In the genomic region with DNA sequence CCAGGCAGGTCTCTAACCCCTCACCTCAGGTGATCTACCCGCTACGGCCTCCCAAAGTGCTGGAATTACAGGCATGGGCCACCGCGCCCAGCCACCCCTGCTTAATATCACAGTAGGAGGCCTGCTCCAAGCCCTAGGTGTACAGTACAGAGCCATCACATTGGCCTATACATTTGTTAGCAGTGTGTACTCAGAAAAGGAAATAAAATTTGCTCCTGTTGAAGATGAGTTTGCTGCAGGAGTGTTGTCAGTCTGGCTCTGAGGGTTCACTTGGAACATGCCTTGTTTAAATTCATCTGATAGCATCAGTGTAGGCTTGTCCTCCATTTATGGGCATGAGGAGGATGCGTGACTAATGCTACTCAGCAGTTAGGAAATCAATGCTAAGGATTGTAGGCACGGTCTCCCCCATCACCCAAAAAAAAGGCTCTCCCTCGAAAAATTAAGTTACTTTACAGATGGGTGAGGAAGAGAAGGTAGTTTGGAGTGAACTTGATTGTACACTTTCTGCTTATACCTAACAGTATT, we compare ENCODE assay signal across 12 cellular contexts. TPM values are rescaled to one million over a fixed set of nuclear protein-coding genes. Genes with fewer than 3 reads are reported as not detected.
DNase-seq lines count a peak whose midpoint lies in the region; ATAC-seq, FAIRE-seq and TF ChIP-seq lines count a peak whose summit lies in the region.
"Had no signal": no experiment of that assay in that cellular context is flagged by ENCODE, and none has a peak within 500 bp of the region (broad histone marks: within the 10 kb centered on the region; RNA-seq: fewer than 3 reads in every experiment).

No MANE protein-coding gene starts in this region.

- H2BK12ac ChIP-seq in mesenchymal stem cell (ENCODE audit: low read length in 2 of 2), result peak overlapping the region; percentile 75 to 94

- peak overlapping the region in 1 of 2 experiments; percentile 76 for H3K14ac ChIP-seq in mesenchymal stem cell (ENCODE audit: low read length in 2 of 2)

- H2BK5ac ChIP-seq in mesenchymal stem cell (ENCODE audit: low read depth, low read length, poor library complexity, severe bottlenecking), result peak overlapping the region; percentile 53

- H3K18ac ChIP-seq in mesenchymal stem cell (ENCODE audit: low read depth in 1 of 2, low read length in 2 of 2), result peak overlapping the region; percentile 16 to 92

- peak overlapping the region; percentile 57 for H2AK5ac ChIP-seq in mesenchymal stem cell (ENCODE audit: low read length, severe bottlenecking)

- TF ChIP-seq EP300 in K562 (IDR thresholded peaks at IDR 0.05; ENCODE audit: low read length), result no peak

- H3K9me3 ChIP-seq in K562 (replicated peaks; ENCODE audit: control insufficient read depth, insufficient read depth, low read depth, low read length) (no peaks in the 10 kb centered on the region), mesenchymal stem cell (ENCODE audit: control insufficient read depth, low read length) (no peaks in the 10 kb centered on the region)
- H3K9me3 ChIP-seq: BLaER1 had no signal

- H3K4me3 ChIP-seq in K562, result no peak overlapping the region
- H3K4me3 ChIP-seq in mesenchymal stem cell (ENCODE audit: insufficient read depth in 1 of 2, low read depth in 1 of 2, low read length in 2 of 2), result peak overlapping the region in 1 of 2 experiments; percentile 15
- H3K4me3 ChIP-seq: BLaER1 had no signal

- intact Hi-C loops in K562 (cut with micrococcal nuclease), result loop anchor here (10.0 kb wide), 2 partner anchors 187 to 317 kb away; no protein-coding TSS in a partner anchor

- H4K8ac ChIP-seq in mesenchymal stem cell (ENCODE audit: low read length), result no peak overlapping the region

- H4K91ac ChIP-seq in mesenchymal stem cell (ENCODE audit: low read length), result no peak overlapping the region

- peak overlapping the region; percentile 60 for H2BK15ac ChIP-seq in mesenchymal stem cell (ENCODE audit: low read depth, poor library complexity, severe bottlenecking)

- H3K79me1 ChIP-seq in mesenchymal stem cell (replicated peaks; ENCODE audit: low read length, poor library complexity, severe bottlenecking), result no peaks in the 10 kb centered on the region

- peaks cover 24 to 37% of the 10 kb centered on the region in 2 experiments for H3K27me3 ChIP-seq in K562 (ENCODE audit: control insufficient read depth in 2 of 2, insufficient read depth in 2 of 2, low read length in 2 of 2)
- no peaks in the 10 kb centered on the region for H3K27me3 ChIP-seq in mesenchymal stem cell (ENCODE audit: control insufficient read depth in 1 of 2, insufficient read depth in 1 of 2, low read length in 2 of 2)

- 2% methylated on average over 7 of the region's 7 CpGs for WGBS in K562 (ENCODE audit: insufficient coverage, low coverage, missing lambda C conversion rate)
- 58% methylated on average over 6 of the region's 7 CpGs for WGBS in mesenchymal stem cell

- no peak for TF ChIP-seq CTCF in K562 (IDR thresholded peaks at IDR 0.05 in 2 of 3, conservative IDR thresholded peaks at IDR 0.05 in 1 of 3; ENCODE audit: insufficient read depth in 2 of 3, low read depth in 1 of 3, low read length in 3 of 3)

- H4K20me1 ChIP-seq in K562 (replicated peaks; ENCODE audit: control insufficient read depth, insufficient read depth, low read length), result no peaks in the 10 kb centered on the region
- H4K20me1 ChIP-seq: BLaER1 had no signal

- BruUV-seq in K562 (replicated peaks; lab: Mats Ljungman, UMichigan), result no TSS peak

- H3K9me1 ChIP-seq in K562 (ENCODE audit: control insufficient read depth, insufficient read depth, low read length), result no peaks in the 10 kb centered on the region

- CTCF ChIA-PET in K562 (lab: Yijun Ruan, JAX; ENCODE audit: low intra/inter-chr PET ratio), result no interaction called here

- DNase-seq in A172 (ENCODE audit: low spot score) (peak; percentile 84), HT1080 (ENCODE audit: low read depth) (peak; percentile 70), K562 (ENCODE audit: extremely low read depth in 1 of 4, low spot score in 3 of 4) (no peak), mesenchymal stem cell (peak; percentile 84), NCI-H2227 treated with DMSO at 0.1 percent for 48 hours (lab: John Stamatoyannopoulos, UW) (no peak), cerebellar cortex (ENCODE audit: low spot score) (no peak), retina (no peak), NCI-H69 (lab: John Stamatoyannopoulos, UW) (no peak)
- DNase-seq: NCI-H1417 treated with DMSO at 0.1 percent for 48 hours had no signal

- H3K79me2 ChIP-seq in K562 (ENCODE audit: control insufficient read depth, insufficient read depth, low read length), result no peaks in the 10 kb centered on the region

- no peak for ATAC-seq in K562
- ATAC-seq: natural killer cell treated with Interleukin-12 subunit alpha and Interleukin-12 subunit beta and Interleukin-15 and Interleukin-18, amount 100 ng/mL, for 72 hours had no signal

- H3K4me1 ChIP-seq in K562 (replicated peaks in 1 of 2; ENCODE audit: control insufficient read depth in 2 of 2, insufficient read depth in 2 of 2, low read length in 2 of 2) (peaks cover 0 to 12% of the 10 kb centered on the region in 2 experiments; a peak in 2 of 5 replicates), mesenchymal stem cell (ENCODE audit: control insufficient read depth, insufficient read depth, low read depth, low read length) (peaks cover 7% of the 10 kb centered on the region)

- POLR2A ChIA-PET in K562 (lab: Yijun Ruan, JAX), result interaction anchor here (0.6 kb wide), 1 partner anchor 643 kb away, joined by 3 read pairs; no protein-coding TSS in a partner anchor

- H2AFZ ChIP-seq in K562 (ENCODE audit: low read depth, low read length) (no peak overlapping the region), mesenchymal stem cell (ENCODE audit: low read depth, low read length) (no peak overlapping the region)

- TF ChIP-seq RAD21 in K562 (CRISPR knock-in tag; conservative IDR thresholded peaks at IDR 0.05 in 1 of 2, IDR thresholded peaks at IDR 0.05 in 1 of 2), result no peak

- H3K4me2 ChIP-seq in K562 (ENCODE audit: insufficient read depth, low read length) (no peak overlapping the region), mesenchymal stem cell (ENCODE audit: low read length, poor library complexity, severe bottlenecking) (no peak overlapping the region)
- H3K4me2 ChIP-seq: BLaER1 had no signal

- H3K27ac ChIP-seq in K562 (ENCODE audit: extremely low read depth, low read depth, low read length), result no peak overlapping the region
- H3K27ac ChIP-seq in mesenchymal stem cell (ENCODE audit: low read length, poor library complexity, severe bottlenecking), result peak overlapping the region; percentile 71
- H3K27ac ChIP-seq: BLaER1 had no signal

- FAIRE-seq in K562 (lab: Jason Lieb, UNC), result no peak

- H3K23ac ChIP-seq in mesenchymal stem cell (ENCODE audit: low read length in 2 of 2), result no peak overlapping the region

- no peak for TF ChIP-seq POLR2A in K562 (conservative IDR thresholded peaks at IDR 0.05)

- peak overlapping the region in 1 of 2 experiments; percentile 58 for H3K4ac ChIP-seq in mesenchymal stem cell (ENCODE audit: low read depth in 1 of 2, low read length in 2 of 2)

- no peak overlapping the region for H2BK120ac ChIP-seq in mesenchymal stem cell (ENCODE audit: low read depth, low read length)

- no peaks in the 10 kb centered on the region for H3K36me3 ChIP-seq in K562 (ENCODE audit: control insufficient read depth, insufficient read depth, low read length)
- no peaks in the 10 kb centered on the region for H3K36me3 ChIP-seq in mesenchymal stem cell (ENCODE audit: control insufficient read depth in 1 of 2, insufficient read depth in 2 of 2, low read depth in 1 of 2, low read length in 2 of 2)
- H3K36me3 ChIP-seq: BLaER1 had no signal

- H3K9ac ChIP-seq in K562 (ENCODE audit: insufficient read depth in 1 of 2, low read depth in 2 of 2, low read length in 2 of 2) (no peak overlapping the region), mesenchymal stem cell (ENCODE audit: low read length) (peak overlapping the region; percentile 84)
- H3K9ac ChIP-seq: BLaER1 had no signal

- in situ Hi-C loops in K562 (cut with MboI), result no loop called here

TF ChIP-seq in K562, 482 proteins besides CTCF, POLR2A, EP300 and RAD21:
- TF ChIP-seq CEBPG (CRISPR knock-in tag; IDR thresholded peaks at IDR 0.05) (no peak), CEBPG (tag; conservative IDR thresholded peaks at IDR 0.05 in 1 of 2, IDR thresholded peaks at IDR 0.05 in 1 of 2) (0 out of 4 replicates have a peak, but pooled peaks of 1 of the 2 experiments have one; percentile 17), SRF (CRISPR knock-in tag; IDR thresholded peaks at IDR 0.05) (peak in 1 of 2 experiments; percentile 93; a peak in 2 of 4 replicates), FOSL1 (tag; conservative IDR thresholded peaks at IDR 0.05) (peak; percentile 70), ZKSCAN3 (CRISPR knock-in tag; IDR thresholded peaks at IDR 0.05) (no peak)

RNA-seq across cellular contexts. Expression of a gene that starts 4.6 kb away (rescaled TPM):
- 129 and 155 TPM in 2 replicates for total RNA-seq in A172 (2014; rRNA removed; shearing (Covaris generic))
- 19.4 and 23.2 TPM in 2 replicates for total RNA-seq in HT1080 (2014; rRNA removed; shearing (Covaris generic))
- polyA plus RNA-seq in HT1080 (2015; cell fraction: cytosol; rRNA removed), result 20.7 and 30.6 TPM in 2 replicates
- polyA plus RNA-seq in HT1080 (2015; cell fraction: nucleus; rRNA removed), result 16.7 and 19.4 TPM in 2 replicates
- total RNA-seq in K562 (2011; cell fraction: chromatin; rRNA removed; ENCODE audit: low replicate concordance), result 0.56 and 1.1 TPM in 2 replicates
- total RNA-seq in K562 (2011; cell fraction: nucleolus; rRNA removed), result under 0.01 TPM in 1 of 2 replicates, not detected in the other
- 0.15 and 0.69 TPM in 2 replicates for total RNA-seq in K562 (2011; cell fraction: nucleoplasm; rRNA removed)
- total RNA-seq in K562 (2014; rRNA removed) (0.05 and 0.12 TPM in 2 replicates), K562 (2014; rRNA removed; fragmentation: Illumina TruSeq; extraction: Trizol) (0.10 and 0.15 TPM in 2 replicates), K562 (2015; rRNA removed; fragmentation: Illumina TruSeq; extraction: Trizol) (0.15 and 0.29 TPM in 2 replicates), K562 (2021) (0.55 and 0.85 TPM in 2 replicates)
- polyA plus RNA-seq in K562 (2011; rRNA removed) (0.34 and 1.2 TPM in 2 replicates), K562 (2014; fragmentation: Illumina TruSeq; extraction: Trizol) (0.06 and 0.33 TPM in 2 replicates), K562 (2014; fragmentation: Nextera tagmentation; extraction: Ambion mirVana) (under 1 TPM; 0.03 to 0.13 TPM), K562 (2014; rRNA removed) (0.05 TPM in 1 of 2 replicates, not detected in the other)
- 0.01 and 0.10 TPM in 2 replicates for polyA plus RNA-seq in K562 (2011; cell fraction: cytosol; rRNA removed)
- polyA plus RNA-seq in K562 (2011; cell fraction: nucleus; rRNA removed), result 0.21 and 0.44 TPM in 2 replicates
- 0.06 and 0.14 TPM in 2 replicates for polyA plus RNA-seq in K562 (2012)
- 1.8 and 4.3 TPM in 2 replicates for polyA minus RNA-seq in K562 (2011; rRNA and poly(A)+ RNA removed)
- 1.5 TPM in 1 of 2 replicates, not detected in the other for polyA minus RNA-seq in K562 (2011; cell fraction: cytosol; rRNA and poly(A)+ RNA removed)
- 0.22 and 0.40 TPM in 2 replicates for polyA minus RNA-seq in K562 (2011; cell fraction: nucleus; rRNA and poly(A)+ RNA removed)
- 78.1 TPM for polyA plus RNA-seq in mesenchymal stem cell (2013, experiment 1 of 2)
- 80.9 TPM for polyA plus RNA-seq in mesenchymal stem cell (2013, experiment 2 of 2)
- total RNA-seq: T-helper 2 cell treated with Interferon-gamma antibody and Interleukin-4, amounts not matched to agents 100 ng/mL and 5 ng/mL, for 36 hours had no signal

Comparison
In these comparisons a context has a peak if more than half of its experiments do, and no peak if none do; other contexts are left out.
1. DNase-seq: peak in A172 (single experiment), HT1080 (single experiment) and mesenchymal stem cell (single experiment); none in K562 (0 of 4), NCI-H2227 treated with DMSO at 0.1 percent for 48 hours (single experiment), cerebellar cortex (single experiment), retina (single experiment) and NCI-H69 (single experiment).